Comparison of ENCODE assay signal across 29 cellular contexts in the genomic region with DNA sequence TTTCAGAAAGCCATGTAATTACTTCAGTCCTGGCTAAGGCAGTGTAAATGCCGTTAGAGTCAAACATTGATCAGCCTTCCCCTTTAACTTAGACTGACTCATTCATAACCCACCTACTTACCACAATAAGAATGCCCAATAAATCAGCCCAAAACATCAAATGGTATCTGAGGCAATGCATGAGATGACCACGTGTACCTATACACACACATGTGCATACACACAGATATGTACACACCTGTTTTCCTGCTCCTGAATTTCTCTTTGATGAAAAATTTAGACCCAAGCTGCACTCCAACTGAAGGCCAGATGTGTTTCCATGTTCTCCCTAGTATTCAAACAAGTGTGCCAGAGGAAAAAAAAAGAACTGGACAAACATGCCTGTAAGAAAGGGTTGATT.
"Had no signal": no experiment of that assay in that cellular context is flagged by ENCODE, and none has a peak within 500 bp of the region (broad histone marks: within the 10 kb centered on the region; RNA-seq: fewer than 3 reads in every experiment).

No MANE protein-coding gene starts in this region.

- H3K27ac Mint-ChIP-seq: dendritic cell treated with granulocyte-macrophage colony-stimulating factor and Interleukin-4, amounts not matched to agents 40 ng/mL and 50 ng/mL, for 4 days; effector memory CD8-positive, alpha-beta T cell; endodermal cell had no signal

- H3K9me3 ChIP-seq: colonic mucosa, esophagus muscularis mucosa, esophagus squamous epithelium, gastrocnemius medialis, gastroesophageal sphincter, heart left ventricle had no signal

- H3K27ac ChIP-seq: colonic mucosa, coronary artery, dorsolateral prefrontal cortex, epithelial cell of prostate, esophagus muscularis mucosa, esophagus squamous epithelium, foreskin keratinocyte, gastrocnemius medialis, gastroesophageal sphincter, heart left ventricle, heart right ventricle had no signal

- DNase-seq: colonic mucosa; cortex of kidney; dermis blood vessel endothelial cell; dorsolateral prefrontal cortex; effector CD4-positive, alpha-beta T cell; effector CD8-positive, alpha-beta T cell; effector memory CD4-positive, alpha-beta T cell; effector memory CD8-positive, alpha-beta T cell; endodermal cell; erythroblast; esophagus squamous epithelium; foreskin fibroblast; foreskin keratinocyte; foreskin melanocyte; gastrocnemius medialis; glutamatergic neuron; head of caudate nucleus; heart left ventricle; heart right ventricle had no signal

- H3K4me1 Mint-ChIP-seq: endodermal cell had no signal

- H3K9me3 Mint-ChIP-seq: endodermal cell had no signal

- H3K4me3 ChIP-seq: colonic mucosa, coronary artery, dorsolateral prefrontal cortex, esophagus muscularis mucosa, esophagus squamous epithelium, gastrocnemius medialis, gastroesophageal sphincter, heart left ventricle, heart right ventricle had no signal

- H3K4me3 Mint-ChIP-seq: dendritic cell treated with granulocyte-macrophage colony-stimulating factor and Interleukin-4, amounts not matched to agents 40 ng/mL and 50 ng/mL, for 4 days; effector memory CD8-positive, alpha-beta T cell; endodermal cell had no signal

- ATAC-seq: effector memory CD8-positive, alpha-beta T cell; esophagus mucosa; foreskin keratinocyte; gastrocnemius medialis; gastroesophageal sphincter; heart left ventricle; heart right ventricle had no signal

- H3K36me3 ChIP-seq: colonic mucosa, esophagus muscularis mucosa, esophagus squamous epithelium, gastrocnemius medialis, gastroesophageal sphincter, heart left ventricle, heart right ventricle had no signal

- H3K27me3 Mint-ChIP-seq: dendritic cell treated with granulocyte-macrophage colony-stimulating factor and Interleukin-4, amounts not matched to agents 40 ng/mL and 50 ng/mL, for 4 days; effector memory CD8-positive, alpha-beta T cell had no signal

- H3K4me1 ChIP-seq: colonic mucosa, esophagus squamous epithelium, foreskin keratinocyte had no signal

- FAIRE-seq: colon, endometrium, endothelial cell of umbilical vein, frontal cortex had no signal

- H3K27me3 ChIP-seq: colonic mucosa, dorsolateral prefrontal cortex, esophagus muscularis mucosa, esophagus squamous epithelium, foreskin keratinocyte, gastrocnemius medialis, gastroesophageal sphincter, heart left ventricle, heart right ventricle had no signal
